In the genomic region with DNA sequence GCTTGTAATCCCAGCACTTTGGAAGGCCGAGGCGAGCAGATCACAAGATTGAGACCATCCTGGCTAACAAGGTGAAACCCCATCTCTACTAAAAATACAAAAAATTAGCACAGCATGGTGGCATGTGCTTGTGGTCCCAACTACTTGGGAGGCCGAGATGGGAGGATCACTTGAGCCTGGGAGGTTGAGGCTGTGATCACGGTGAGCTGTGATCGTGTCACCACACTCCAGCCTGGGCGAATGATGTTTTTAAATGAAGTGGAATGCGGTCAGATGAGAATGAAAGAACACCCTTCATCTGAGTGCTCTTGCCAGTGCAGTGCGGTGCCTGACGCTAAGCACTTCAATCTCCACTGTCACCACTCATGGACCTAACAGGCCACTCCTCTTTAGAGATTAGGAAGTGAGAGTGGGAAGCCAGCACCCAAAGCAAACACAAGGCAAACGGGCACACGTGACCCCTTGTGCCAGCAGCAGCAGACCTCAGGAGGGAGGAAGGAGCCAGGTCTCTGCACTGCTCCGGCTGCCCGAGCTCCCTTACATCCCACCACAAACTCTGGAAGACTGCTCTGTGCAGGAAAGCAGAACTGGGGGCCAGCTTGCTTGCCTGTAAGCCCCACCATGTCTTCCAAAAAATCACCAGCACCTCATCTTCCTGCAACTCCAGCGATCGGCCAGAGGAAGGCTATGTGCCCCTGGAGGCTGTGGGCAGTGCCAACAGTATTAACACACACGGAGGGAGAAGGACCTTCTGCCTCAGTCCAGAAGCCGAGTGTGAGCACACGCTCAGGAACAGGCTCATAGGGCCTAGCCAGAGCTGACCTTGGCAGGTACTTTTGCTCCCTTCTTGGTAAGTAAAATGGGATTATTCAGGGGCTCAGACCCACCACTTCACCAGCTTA, we compare ENCODE assay signal across 8 cellular contexts. TPM values are rescaled to one million over a fixed set of nuclear protein-coding genes. Genes with fewer than 3 reads are reported as not detected.
A peak's percentile ranks its signal among the peaks of the same experiment; 100 is the strongest.
DNase-seq lines count a peak whose midpoint lies in the region; ATAC-seq, FAIRE-seq and TF ChIP-seq lines count a peak whose summit lies in the region.

No MANE protein-coding gene starts in this region.

- CTCF ChIA-PET in K562 (lab: Yijun Ruan, JAX; ENCODE audit: low intra/inter-chr PET ratio): interaction anchor here (0.6 kb wide), 1 partner anchor 11 kb away, joined by 3 read pairs; no protein-coding TSS in a partner anchor
- CTCF ChIA-PET in PC-9 (lab: Charles Lee): no interaction called here

- TF ChIP-seq EP300 in K562 (IDR thresholded peaks at IDR 0.05; ENCODE audit: low read length): no peak

- peaks cover 3% of the 10 kb centered on the region for H3K9me1 ChIP-seq in K562 (ENCODE audit: control insufficient read depth, insufficient read depth, low read length)

- POLR2A ChIA-PET in K562 (lab: Yijun Ruan, JAX) (interaction anchor here (0.6 to 2.0 kb wide), 8 partner anchors 8 to 595 kb away, joined by 3 to 6 read pairs (median 3); a partner anchor contains a TSS), PC-9 (lab: Charles Lee; ENCODE audit: unreplicated experiment) (no interaction called here)

- no peak overlapping the region for H3K27ac ChIP-seq in K562 (ENCODE audit: extremely low read depth, low read depth, low read length)
- no peak overlapping the region for H3K27ac ChIP-seq in PC-9

- H2AFZ ChIP-seq in K562 (ENCODE audit: low read depth, low read length) (no peak overlapping the region), PC-9 (no peak overlapping the region)

- BruUV-seq in K562 (replicated peaks; lab: Mats Ljungman, UMichigan) (no TSS peak), PC-9 (replicated peaks; lab: Mats Ljungman, UMichigan) (no TSS peak)

- no peaks in the 10 kb centered on the region for H3K9me2 ChIP-seq in PC-9 (ENCODE audit: insufficient read depth)

- H3K4me1 ChIP-seq in K562 (replicated peaks in 1 of 2; ENCODE audit: control insufficient read depth in 2 of 2, insufficient read depth in 2 of 2, low read length in 2 of 2) (peaks cover 16 to 28% of the 10 kb centered on the region in 2 experiments; a peak in 4 of 5 replicates), mononuclear cell (ENCODE audit: insufficient read depth, low read length) (peaks cover 36% of the 10 kb centered on the region), PC-9 (replicated peaks; ENCODE audit: insufficient read depth) (peaks cover 19% of the 10 kb centered on the region)

- WGBS in K562 (ENCODE audit: insufficient coverage, low coverage, missing lambda C conversion rate): 66% methylated on average over 18 of the region's 18 CpGs

- TF ChIP-seq CTCF in K562 (IDR thresholded peaks at IDR 0.05 in 2 of 3, conservative IDR thresholded peaks at IDR 0.05 in 1 of 3; ENCODE audit: insufficient read depth in 2 of 3, low read depth in 1 of 3, low read length in 3 of 3) (no peak), PC-9 (conservative IDR thresholded peaks at IDR 0.05) (no peak)

- H3K36me3 ChIP-seq in K562 (ENCODE audit: control insufficient read depth, insufficient read depth, low read length) (no peaks in the 10 kb centered on the region), PC-9 (ENCODE audit: low read depth) (no peaks in the 10 kb centered on the region)

- H3K9me3 ChIP-seq in K562 (replicated peaks; ENCODE audit: control insufficient read depth, insufficient read depth, low read depth, low read length): no peaks in the 10 kb centered on the region
- H3K9me3 ChIP-seq in mononuclear cell (ENCODE audit: low read depth, low read length): no peaks in the 10 kb centered on the region
- H3K9me3 ChIP-seq in PC-9 (ENCODE audit: insufficient read depth, low read depth): no peaks in the 10 kb centered on the region

- H3K4me2 ChIP-seq in K562 (ENCODE audit: insufficient read depth, low read length) (no peak overlapping the region; the same call in 1 of the 2 replicates), PC-9 (no peak overlapping the region)

- no peak overlapping the region for H3K4me3 ChIP-seq in K562
- peak overlapping the region; percentile 29 for H3K4me3 ChIP-seq in mononuclear cell (ENCODE audit: low read length)
- H3K4me3 ChIP-seq in PC-9: no peak overlapping the region

- TF ChIP-seq POLR2A in K562 (conservative IDR thresholded peaks at IDR 0.05): no peak

- H3K79me2 ChIP-seq in K562 (ENCODE audit: control insufficient read depth, insufficient read depth, low read length) (0 out of 3 replicates have a peak, but pooled peaks cover 2% of the 10 kb centered on the region), PC-9 (ENCODE audit: low read depth) (no peaks in the 10 kb centered on the region; the same call in 1 of the 2 replicates)

- FAIRE-seq in K562 (lab: Jason Lieb, UNC) (no peak), urothelium cell line (lab: Jason Lieb, UNC) (no peak)

- DNase-seq in Ammon's horn (ENCODE audit: low spot score): peak; percentile 90
- peak; percentile 85 for DNase-seq in NCI-H1105 (lab: John Stamatoyannopoulos, UW)
- DNase-seq in K562 (ENCODE audit: extremely low read depth in 1 of 4, low spot score in 3 of 4): no peak
- DNase-seq in PC-9: no peak
- no peak for DNase-seq in urothelium cell line (ENCODE audit: low spot score)
- DNase-seq in RKO (ENCODE audit: low spot score): no peak

- intact Hi-C loops in K562 (cut with micrococcal nuclease) (no loop called here), PC-9 (cut with micrococcal nuclease; ENCODE audit: unreplicated experiment) (no loop called here)

- in situ Hi-C loops in K562 (cut with MboI): no loop called here

- TF ChIP-seq RAD21 in K562 (CRISPR knock-in tag; conservative IDR thresholded peaks at IDR 0.05 in 1 of 2, IDR thresholded peaks at IDR 0.05 in 1 of 2): no peak

- H4K20me1 ChIP-seq in K562 (replicated peaks; ENCODE audit: control insufficient read depth, insufficient read depth, low read length) (peaks cover 7% of the 10 kb centered on the region; the same call in 1 of the 2 replicates), PC-9 (ENCODE audit: insufficient read depth) (no peaks in the 10 kb centered on the region)

- peaks cover 19% of the 10 kb centered on the region for H3F3A ChIP-seq in PC-9 (ENCODE audit: insufficient read depth, low read depth)

- ATAC-seq in K562: peak; percentile 48
- no peak for ATAC-seq in HG03469 (IDR thresholded peaks at IDR 0.05; ENCODE audit: unreplicated experiment)

- H3K27me3 ChIP-seq in K562 (ENCODE audit: control insufficient read depth in 2 of 2, insufficient read depth in 2 of 2, low read length in 2 of 2) (no peaks in the 10 kb centered on the region), mononuclear cell (ENCODE audit: insufficient read depth, low read length) (no peaks in the 10 kb centered on the region), PC-9 (ENCODE audit: insufficient read depth, low read depth) (no peaks in the 10 kb centered on the region)

- peak overlapping the region in 1 of 2 experiments; percentile 74; a peak in 2 of 4 replicates for H3K9ac ChIP-seq in K562 (ENCODE audit: insufficient read depth in 1 of 2, low read depth in 2 of 2, low read length in 2 of 2)

RNA-seq across cellular contexts. Expression of a gene that starts 9.7 kb away (rescaled TPM):
- total RNA-seq in K562 (2011; cell fraction: chromatin; rRNA removed; ENCODE audit: low replicate concordance): 6.8 and 10.7 TPM in 2 replicates
- 8.0 and 8.3 TPM in 2 replicates for total RNA-seq in K562 (2011; cell fraction: nucleolus; rRNA removed)
- 7.6 and 7.8 TPM in 2 replicates for total RNA-seq in K562 (2011; cell fraction: nucleoplasm; rRNA removed)
- total RNA-seq in K562 (2014; rRNA removed) (27.6 and 30.0 TPM in 2 replicates), K562 (2014; rRNA removed; fragmentation: Illumina TruSeq; extraction: Trizol) (6.9 and 11.5 TPM in 2 replicates), K562 (2015; rRNA removed; fragmentation: Illumina TruSeq; extraction: Trizol) (12.3 and 14.7 TPM in 2 replicates), K562 (2021) (26.3 and 27.1 TPM in 2 replicates), mononuclear cell (13.6 TPM), PC-9 (2021) (58.9 and 70.5 TPM in 2 replicates)
- polyA plus RNA-seq in K562 (2011; rRNA removed) (29.2 and 37.0 TPM in 2 replicates), K562 (2014; fragmentation: Illumina TruSeq; extraction: Trizol) (10.1 and 10.2 TPM in 2 replicates), K562 (2014; fragmentation: Nextera tagmentation; extraction: Ambion mirVana) (under 1 TPM; 0.65 to 0.78 TPM), K562 (2014; rRNA removed) (17.5 and 28.5 TPM in 2 replicates)
- 30.0 and 36.2 TPM in 2 replicates for polyA plus RNA-seq in K562 (2011; cell fraction: cytosol; rRNA removed)
- polyA plus RNA-seq in K562 (2011; cell fraction: nucleus; rRNA removed): 12.6 and 16.6 TPM in 2 replicates
- 24.1 and 49.0 TPM in 2 replicates for polyA plus RNA-seq in K562 (2012)
- polyA minus RNA-seq in K562 (2011; rRNA and poly(A)+ RNA removed): 13.0 and 17.0 TPM in 2 replicates
- polyA minus RNA-seq in K562 (2011; cell fraction: cytosol; rRNA and poly(A)+ RNA removed): 20.5 and 28.2 TPM in 2 replicates
- polyA minus RNA-seq in K562 (2011; cell fraction: nucleus; rRNA and poly(A)+ RNA removed): 2.0 and 3.0 TPM in 2 replicates

RNA-seq across cellular contexts. Expression of a gene that starts 42.8 kb away (rescaled TPM):
- 7.2 and 15.2 TPM in 2 replicates for total RNA-seq in K562 (2011; cell fraction: chromatin; rRNA removed; ENCODE audit: low replicate concordance)
- total RNA-seq in K562 (2011; cell fraction: nucleolus; rRNA removed): 5.4 and 6.8 TPM in 2 replicates
- total RNA-seq in K562 (2011; cell fraction: nucleoplasm; rRNA removed): 13.1 and 20.9 TPM in 2 replicates
- 32.9 and 36.0 TPM in 2 replicates for total RNA-seq in K562 (2014; rRNA removed)
- 76.8 and 90.6 TPM in 2 replicates for total RNA-seq in K562 (2014; rRNA removed; fragmentation: Illumina TruSeq; extraction: Trizol)
- 67.1 and 71.3 TPM in 2 replicates for total RNA-seq in K562 (2015; rRNA removed; fragmentation: Illumina TruSeq; extraction: Trizol)
- total RNA-seq in K562 (2021): 46.7 and 51.4 TPM in 2 replicates
- 27.4 and 34.4 TPM in 2 replicates for polyA plus RNA-seq in K562 (2011; rRNA removed)
- polyA plus RNA-seq in K562 (2011; cell fraction: cytosol; rRNA removed): 5.9 and 13.7 TPM in 2 replicates
- 6.1 and 10.2 TPM in 2 replicates for polyA plus RNA-seq in K562 (2011; cell fraction: nucleus; rRNA removed)
- 38.8 and 46.3 TPM in 2 replicates for polyA plus RNA-seq in K562 (2012)
- polyA plus RNA-seq in K562 (2014; fragmentation: Illumina TruSeq; extraction: Trizol): 55.6 and 61.7 TPM in 2 replicates
- 100 to 1,000 TPM; 101 to 109 TPM for polyA plus RNA-seq in K562 (2014; fragmentation: Nextera tagmentation; extraction: Ambion mirVana)
- polyA plus RNA-seq in K562 (2014; rRNA removed): 36.7 and 39.1 TPM in 2 replicates
- 37.0 and 48.2 TPM in 2 replicates for polyA minus RNA-seq in K562 (2011; rRNA and poly(A)+ RNA removed)
- 12.8 and 14.4 TPM in 2 replicates for polyA minus RNA-seq in K562 (2011; cell fraction: cytosol; rRNA and poly(A)+ RNA removed)
- polyA minus RNA-seq in K562 (2011; cell fraction: nucleus; rRNA and poly(A)+ RNA removed): 2.6 and 7.2 TPM in 2 replicates
- total RNA-seq in mononuclear cell: 28.1 TPM
- 27.4 and 33.5 TPM in 2 replicates for total RNA-seq in PC-9 (2021)

RNA-seq across cellular contexts. Expression of a gene that starts 42.9 kb away (rescaled TPM):
- 19.3 and 21.2 TPM in 2 replicates for total RNA-seq in K562 (2011; cell fraction: chromatin; rRNA removed; ENCODE audit: low replicate concordance)
- 13.3 and 14.3 TPM in 2 replicates for total RNA-seq in K562 (2011; cell fraction: nucleolus; rRNA removed)
- 17.5 and 22.6 TPM in 2 replicates for total RNA-seq in K562 (2011; cell fraction: nucleoplasm; rRNA removed)
- 5.9 and 7.5 TPM in 2 replicates for total RNA-seq in K562 (2014; rRNA removed)
- total RNA-seq in K562 (2014; rRNA removed; fragmentation: Illumina TruSeq; extraction: Trizol): 12.8 and 16.5 TPM in 2 replicates
- 12.2 and 13.1 TPM in 2 replicates for total RNA-seq in K562 (2015; rRNA removed; fragmentation: Illumina TruSeq; extraction: Trizol)
- total RNA-seq in K562 (2021): 7.8 and 8.1 TPM in 2 replicates
- polyA plus RNA-seq in K562 (2011; rRNA removed): 14.6 and 20.5 TPM in 2 replicates
- polyA plus RNA-seq in K562 (2011; cell fraction: cytosol; rRNA removed): 7.5 and 14.5 TPM in 2 replicates
- polyA plus RNA-seq in K562 (2011; cell fraction: nucleus; rRNA removed): 6.0 and 9.9 TPM in 2 replicates
- 11.6 and 12.5 TPM in 2 replicates for polyA plus RNA-seq in K562 (2012)
- 8.7 TPM in 2 replicates for polyA plus RNA-seq in K562 (2014; fragmentation: Illumina TruSeq; extraction: Trizol)
- 10 to 100 TPM; 12.1 to 13.3 TPM for polyA plus RNA-seq in K562 (2014; fragmentation: Nextera tagmentation; extraction: Ambion mirVana)
- polyA plus RNA-seq in K562 (2014; rRNA removed): 5.1 and 6.1 TPM in 2 replicates
- 18.7 and 30.0 TPM in 2 replicates for polyA minus RNA-seq in K562 (2011; rRNA and poly(A)+ RNA removed)
- 4.6 and 6.7 TPM in 2 replicates for polyA minus RNA-seq in K562 (2011; cell fraction: cytosol; rRNA and poly(A)+ RNA removed)
- polyA minus RNA-seq in K562 (2011; cell fraction: nucleus; rRNA and poly(A)+ RNA removed): 2.0 and 11.7 TPM in 2 replicates
- 1.7 TPM for total RNA-seq in mononuclear cell
- 10.1 and 13.4 TPM in 2 replicates for total RNA-seq in PC-9 (2021)

Comparison
In these comparisons a context has a peak if more than half of its experiments do, and no peak if none do; other contexts are left out.
1. DNase-seq: peak in Ammon's horn (single experiment) and NCI-H1105 (single experiment); none in K562 (0 of 4), PC-9 (0 of 2), urothelium cell line (single experiment) and RKO (single experiment).